11 cellular contexts compared by ENCODE assay signal in genomic region chr6:98839788-98840361, GRCh38. TPM values are rescaled to one million over a fixed set of nuclear protein-coding genes. Genes with fewer than 3 reads are reported as not detected.
DNase-seq lines count a peak whose midpoint lies in the region; ATAC-seq, FAIRE-seq and TF ChIP-seq lines count a peak whose summit lies in the region.
"Had no signal": no experiment of that assay in that cellular context is flagged by ENCODE, and none has a peak within 500 bp of the region (broad histone marks: within the 10 kb centered on the region; RNA-seq: fewer than 3 reads in every experiment).

No MANE protein-coding gene starts in this region.

- H3K18ac ChIP-seq in mesendoderm (ENCODE audit: low read length), result no peak overlapping the region

- no peak for TF ChIP-seq POLR2A in GM12878 (IDR thresholded peaks at IDR 0.05; ENCODE audit: low read depth, low read length)

- H3K4ac ChIP-seq in mesendoderm (ENCODE audit: low read depth, low read length), result no peak overlapping the region

- no peak overlapping the region for H2BK120ac ChIP-seq in mesendoderm (ENCODE audit: low read depth, low read length)

- no TSS peak for BruUV-seq in GM12878 (replicated peaks; lab: Mats Ljungman, UMichigan)

- CTCF ChIA-PET in GM12878 (lab: Yijun Ruan, JAX) (interaction anchor here (1.0 kb wide), 1 partner anchor 10 kb away, joined by 5 read pairs; no protein-coding TSS in a partner anchor), RWPE1 (lab: Yijun Ruan, JAX) (no interaction called here)

- H3K9me3 ChIP-seq in DND-41 (ENCODE audit: insufficient read depth, low read length, severe bottlenecking), result no peaks in the 10 kb centered on the region
- H3K9me3 ChIP-seq in GM12878 (replicated peaks; ENCODE audit: control insufficient read depth, insufficient read depth, low read length), result no peaks in the 10 kb centered on the region

- H3K4me1 ChIP-seq in DND-41 (ENCODE audit: insufficient read depth, low read length), result peaks cover 3% of the 10 kb centered on the region; the same call in 1 of the 2 replicates
- H3K4me1 ChIP-seq in GM12878 (ENCODE audit: control insufficient read depth, insufficient read depth, low read length), result no peaks in the 10 kb centered on the region
- no peaks in the 10 kb centered on the region for H3K4me1 ChIP-seq in mesendoderm (ENCODE audit: control insufficient read depth, low read depth, low read length)

- H4K20me1 ChIP-seq in DND-41 (ENCODE audit: insufficient read depth, low read length) (no peaks in the 10 kb centered on the region), GM12878 (ENCODE audit: control insufficient read depth, insufficient read depth) (no peaks in the 10 kb centered on the region)

- no peak overlapping the region for H2BK5ac ChIP-seq in mesendoderm (ENCODE audit: low read length)

- H3K79me2 ChIP-seq in DND-41 (ENCODE audit: insufficient read depth, low read length) (no peaks in the 10 kb centered on the region), GM12878 (ENCODE audit: control insufficient read depth, insufficient read depth, low read length) (no peaks in the 10 kb centered on the region), mesendoderm (ENCODE audit: control insufficient read depth, insufficient read depth, low read length) (no peaks in the 10 kb centered on the region)

- H3K36me3 ChIP-seq in DND-41 (ENCODE audit: insufficient read depth, low read length), result no peaks in the 10 kb centered on the region
- no peaks in the 10 kb centered on the region for H3K36me3 ChIP-seq in GM12878 (ENCODE audit: control insufficient read depth in 2 of 2, insufficient read depth in 2 of 2, low read length in 1 of 2)
- no peaks in the 10 kb centered on the region for H3K36me3 ChIP-seq in mesendoderm (ENCODE audit: control insufficient read depth, insufficient read depth, low read length)

- in situ Hi-C loops in GM12878 (cut with MboI), result no loop called here

- DNase-seq in DND-41 (no peak), LHCN-M2 (ENCODE audit: low read depth) (peak; percentile 26), GM12878 (ENCODE audit: low read depth, low spot score) (no peak), mesendoderm (peak; percentile 68), RWPE1 (ENCODE audit: low spot score) (no peak)
- DNase-seq in NK-92 treated with Interleukin-12 subunit alpha and Interleukin-12 subunit beta, amount 100 ng/mL, for 24 hours (lab: John Stamatoyannopoulos, UW), result no peak
- DNase-seq: activated CD4-positive, alpha-beta memory T cell treated with anti-CD3 and anti-CD28 coated beads for 36 hours had no signal

- no peak overlapping the region for H3K23ac ChIP-seq in mesendoderm (ENCODE audit: low read length)

- no peaks in the 10 kb centered on the region for H3K79me1 ChIP-seq in mesendoderm (ENCODE audit: low read length)

- no peak for TF ChIP-seq EP300 in GM12878 (IDR thresholded peaks at IDR 0.05; ENCODE audit: borderline replicate concordance in 1 of 2, control insufficient read depth in 1 of 2, low read depth in 2 of 2, low read length in 2 of 2)

- no peak overlapping the region for H4K8ac ChIP-seq in mesendoderm (ENCODE audit: low read depth, low read length)

- H2AK5ac ChIP-seq in mesendoderm (ENCODE audit: low read length), result no peak overlapping the region

- peak; percentile 16 for TF ChIP-seq CTCF in DND-41 (IDR thresholded peaks at IDR 0.05; ENCODE audit: borderline replicate concordance, extremely low read depth, low read length, poor library complexity, severe bottlenecking)
- peak in 1 of 3 experiments; percentile 8; a peak in 1 of 6 replicates for TF ChIP-seq CTCF in GM12878 (IDR thresholded peaks at IDR 0.05 in 2 of 3, conservative IDR thresholded peaks at IDR 0.05 in 1 of 3; ENCODE audit: control insufficient read depth in 2 of 3, extremely low read depth in 1 of 3, insufficient read depth in 1 of 3, low read depth in 3 of 3, low read length in 3 of 3)
- no peak for TF ChIP-seq CTCF in RWPE1 (conservative IDR thresholded peaks at IDR 0.05; ENCODE audit: low read depth)

- FAIRE-seq in GM12878 (lab: Jason Lieb, UNC), result no peak

- H3K27me3 ChIP-seq in DND-41 (ENCODE audit: insufficient read depth, low read length, poor library complexity) (no peaks in the 10 kb centered on the region), GM12878 (replicated peaks in 1 of 2; ENCODE audit: control insufficient read depth in 2 of 2, insufficient read depth in 2 of 2, low read length in 1 of 2) (peaks cover 10 to 29% of the 10 kb centered on the region in 2 experiments), mesendoderm (ENCODE audit: insufficient read depth, low read length, poor library complexity) (peaks cover 57% of the 10 kb centered on the region)

- no peak overlapping the region for H3K56ac ChIP-seq in mesendoderm (ENCODE audit: low read length)

- no peak overlapping the region for H2AFZ ChIP-seq in DND-41 (ENCODE audit: low read depth, low read length)
- no peak overlapping the region for H2AFZ ChIP-seq in GM12878 (ENCODE audit: control insufficient read depth, low read depth, low read length)

- SMC1A ChIA-PET in GM12878 (lab: Charles Lee; ENCODE audit: uncharacterized antibody, unreplicated experiment), result interaction anchor here (1.0 kb wide), 1 partner anchor 63 kb away, joined by 3 read pairs; no protein-coding TSS in a partner anchor

- H3K27ac ChIP-seq in DND-41 (ENCODE audit: low read length) (no peak overlapping the region), GM12878 (ENCODE audit: control insufficient read depth, insufficient read depth) (no peak overlapping the region), mesendoderm (ENCODE audit: low read depth, low read length) (no peak overlapping the region), RWPE1 (no peak overlapping the region)
- H3K27ac ChIP-seq: skin epidermis had no signal

- intact Hi-C loops in GM12878 (cut with micrococcal nuclease; ENCODE audit: unreplicated experiment), result loop anchor here (5.0 to 10.0 kb wide), 2 partner anchors 63 to 385 kb away; no protein-coding TSS in a partner anchor

- ATAC-seq in DND-41 (ENCODE audit: insufficient read depth, low read depth) (no peak), GM12878 (peak; percentile 45; the same call in 1 of the 3 replicates), HG02610 (IDR thresholded peaks at IDR 0.05; ENCODE audit: unreplicated experiment) (no peak), GM21529 (IDR thresholded peaks at IDR 0.05; ENCODE audit: unreplicated experiment) (no peak)

- H3K9ac ChIP-seq in DND-41 (ENCODE audit: low read depth, low read length), result no peak overlapping the region
- no peak overlapping the region for H3K9ac ChIP-seq in GM12878 (ENCODE audit: control insufficient read depth, insufficient read depth, low read length)
- H3K9ac ChIP-seq in mesendoderm (ENCODE audit: low read length), result no peak overlapping the region

- RAD21 ChIA-PET in GM12878 (lab: Charles Lee; ENCODE audit: unreplicated experiment), result interaction anchor here (0.9 kb wide), 1 partner anchor 60 kb away, joined by 3 read pairs; no protein-coding TSS in a partner anchor

- POLR2A ChIA-PET in GM12878 (lab: Charles Lee) (no interaction called here), RWPE1 (lab: Yijun Ruan, JAX; ENCODE audit: low non-redundant PET) (no interaction called here)

- no peak overlapping the region for H3K4me2 ChIP-seq in DND-41 (ENCODE audit: insufficient read depth, low read length)
- H3K4me2 ChIP-seq in GM12878 (ENCODE audit: control insufficient read depth, insufficient read depth), result no peak overlapping the region
- no peak overlapping the region for H3K4me2 ChIP-seq in mesendoderm (ENCODE audit: low read length)

- peak; percentile 36; the same call in 1 of the 2 replicates for TF ChIP-seq RAD21 in GM12878 (IDR thresholded peaks at IDR 0.05; ENCODE audit: insufficient read depth, low read depth, low read length)

- H4K5ac ChIP-seq in mesendoderm (ENCODE audit: low read length), result no peak overlapping the region

- no peak overlapping the region for H3K4me3 ChIP-seq in DND-41 (ENCODE audit: low read depth in 1 of 2, low read length in 2 of 2)
- no peak overlapping the region for H3K4me3 ChIP-seq in GM12878
- H3K4me3 ChIP-seq in mesendoderm (ENCODE audit: low read length), result no peak overlapping the region
- H3K4me3 ChIP-seq: skin epidermis had no signal

- H2BK15ac ChIP-seq in mesendoderm (replicated peaks; ENCODE audit: low read depth), result no peak overlapping the region

- WGBS in GM12878 (ENCODE audit: insufficient coverage, insufficient replicate concordance, low lambda C conversion rate, missing lambda C conversion rate), result 56% methylated on average over 5 of the region's 5 CpGs
- WGBS in mesendoderm (ENCODE audit: extremely low coverage, insufficient coverage, low lambda C conversion rate), result no CpG with 5 or more reads among the region's 5 CpGs

RNA-seq across cellular contexts. Expression of gene POU3F2, which starts 5.5 kb away (rescaled TPM):
- total RNA-seq in LHCN-M2 (2014; rRNA removed) (0.19 TPM in 1 of 2 replicates, not detected in the other), GM12878 (2014; rRNA removed) (not detected in 2 replicates), GM12878 (2014; rRNA removed; fragmentation: Illumina TruSeq; extraction: Trizol) (not detected in 2 replicates), GM12878 (2021) (not detected in 2 replicates)
- polyA plus RNA-seq in LHCN-M2 (2012), result 0.40 TPM
- total RNA-seq in GM12878 (2013; cell fraction: nucleolus; rRNA removed), result not detected in 2 replicates
- polyA plus RNA-seq in GM12878 (2011; ENCODE audit: low read depth), result not detected
- polyA plus RNA-seq in GM12878 (2011; rRNA removed) (not detected in 2 replicates), GM12878 (2014; fragmentation: Illumina TruSeq; extraction: Trizol) (not detected in 2 replicates), GM12878 (2014; fragmentation: Nextera tagmentation; extraction: Ambion mirVana) (not detected), GM12878 (2014; rRNA removed) (not detected in 2 replicates), GM12878 (2016; fragmentation: Nextera tagmentation; extraction: Ambion mirVana) (not detected)
- polyA plus RNA-seq in GM12878 (2011; cell fraction: cytosol; rRNA removed), result not detected in 2 replicates
- polyA plus RNA-seq in GM12878 (2011; cell fraction: nucleus; rRNA removed), result not detected in 2 replicates
- 0.01 TPM in 1 of 2 replicates, not detected in the other for polyA plus RNA-seq in GM12878 (2012)
- polyA minus RNA-seq in GM12878 (2011; rRNA and poly(A)+ RNA removed), result not detected in 2 replicates
- not detected in 2 replicates for polyA minus RNA-seq in GM12878 (2011; cell fraction: cytosol; rRNA and poly(A)+ RNA removed)
- not detected in 2 replicates for polyA minus RNA-seq in GM12878 (2011; cell fraction: nucleus; rRNA and poly(A)+ RNA removed)
- polyA plus RNA-seq in mesendoderm (2013, experiment 1 of 2), result 0.06 TPM
- polyA plus RNA-seq in mesendoderm (2013, experiment 2 of 2), result 0.04 TPM
- total RNA-seq: activated CD4-positive, alpha-beta memory T cell treated with anti-CD3 and anti-CD28 coated beads for 36 hours had no signal
- polyA plus RNA-seq: esophagus had no signal

Comparison
In these comparisons a context has a peak if more than half of its experiments do, and no peak if none do; other contexts are left out.
1. DNase-seq: peak in LHCN-M2 (single experiment) and mesendoderm (single experiment); none in DND-41 (single experiment), GM12878 (single experiment), RWPE1 (single experiment) and NK-92 treated with Interleukin-12 subunit alpha and Interleukin-12 subunit beta, amount 100 ng/mL, for 24 hours (single experiment).